Comparison of ENCODE assay signal across 8 cellular contexts in the genomic region with DNA sequence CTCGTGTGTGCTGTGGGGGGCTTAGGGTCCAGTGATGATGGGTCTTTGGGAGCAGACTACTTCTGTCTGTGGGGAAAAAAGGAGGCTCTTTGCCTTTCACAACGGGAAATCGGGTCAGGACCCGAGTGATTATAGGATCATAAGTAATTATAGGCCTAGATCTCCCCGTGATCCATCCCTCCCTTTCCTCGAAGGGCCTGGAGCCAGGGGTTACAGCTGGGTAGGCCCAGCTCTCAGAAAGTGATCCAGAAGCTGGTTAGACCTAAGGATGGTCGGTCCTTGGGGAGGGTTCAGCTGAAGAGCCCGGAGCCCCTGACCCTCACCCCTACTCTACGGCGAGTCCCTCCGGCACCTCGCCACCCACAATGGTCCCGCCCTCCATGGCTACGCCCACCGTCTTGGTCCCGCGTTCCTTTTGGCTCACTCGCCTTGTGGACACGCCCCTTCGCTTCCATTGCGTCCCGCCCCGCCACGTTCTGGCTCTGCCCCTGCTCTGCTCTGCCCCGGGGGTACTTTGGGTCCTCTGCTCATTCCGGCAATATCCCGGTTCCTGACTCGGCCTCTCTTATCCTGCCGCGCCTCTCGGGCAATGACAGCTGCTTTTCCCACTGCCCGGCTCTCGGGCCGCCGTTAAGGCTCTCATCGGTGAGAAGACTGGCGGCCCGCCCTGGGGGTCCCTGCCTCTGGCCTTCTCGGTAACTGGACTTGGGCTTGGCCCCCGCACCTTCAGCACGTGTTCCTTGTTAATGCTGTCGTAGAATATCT. TPM values are rescaled to one million over a fixed set of nuclear protein-coding genes. Genes with fewer than 3 reads are reported as not detected.
DNase-seq lines count a peak whose midpoint lies in the region; ATAC-seq and TF ChIP-seq lines count a peak whose summit lies in the region.

No MANE protein-coding gene starts in this region.

- WGBS in gastroesophageal sphincter (ENCODE audit: low coverage in 1 of 2), 2 donors = 3 to 5% methylated on average over 16 to 21 of the region's 42 CpGs

- H3K4me1 ChIP-seq in A673 (ENCODE audit: insufficient read depth, low read length, poor library complexity, severe bottlenecking) (peaks cover 3% of the 10 kb centered on the region), gastroesophageal sphincter (peaks cover 0 to 22% (median 0%) of the 10 kb centered on the region in 3 donors)

- DNase-seq in A673 (ENCODE audit: low spot score) (peak; percentile 82), RWPE1 (ENCODE audit: low spot score) (peak; percentile 18), nucleus accumbens (lab: John Stamatoyannopoulos, UW) (peak in 50 of 56 donors; percentile 11 to 91 (median 64)), substantia nigra (lab: John Stamatoyannopoulos, UW) (peak in 37 of 49 donors; percentile 14 to 85 (median 39))
- DNase-seq in activated gamma-delta T cell treated with anti-CD3 and anti-CD28 coated beads, Interleukin-2, amount 50 U/mL, for 16 hours (ENCODE audit: low read depth) = peak; percentile 61

- no peaks in the 10 kb centered on the region for H3K27me3 ChIP-seq in A673 (replicated peaks; ENCODE audit: insufficient read depth, low read depth, low read length, poor library complexity)
- no peaks in the 10 kb centered on the region for H3K27me3 ChIP-seq in gastroesophageal sphincter

- H3K4me3 ChIP-seq in A673 (ENCODE audit: low read depth, low read length, poor library complexity, severe bottlenecking) (peak overlapping the region; percentile 53), gastroesophageal sphincter (peak overlapping the region; percentile 35 to 59)

- intact Hi-C loops in A673 (cut with micrococcal nuclease; ENCODE audit: unreplicated experiment) = loop anchor here (10.0 kb wide), 1 partner anchor 176 kb away; no protein-coding TSS in a partner anchor

- H3K36me3 ChIP-seq in A673 (ENCODE audit: insufficient read depth, low read length, poor library complexity, severe bottlenecking) (no peaks in the 10 kb centered on the region), gastroesophageal sphincter (no peaks in the 10 kb centered on the region)

- peak; percentile 61 for ATAC-seq in GM18858 (IDR thresholded peaks at IDR 0.05; ENCODE audit: unreplicated experiment)
- peak; percentile 58 for ATAC-seq in HG03175 (IDR thresholded peaks at IDR 0.05; ENCODE audit: unreplicated experiment)
- ATAC-seq in gastroesophageal sphincter = peak; percentile 94

- CTCF ChIA-PET in A673 (lab: Charles Lee) (interaction anchor here (0.6 to 1.3 kb wide), 4 partner anchors 10 to 57 kb away, joined by 4 to 7 read pairs (median 4); no protein-coding TSS in a partner anchor), RWPE1 (lab: Yijun Ruan, JAX) (interaction anchor here (0.6 to 1.5 kb wide), 2 partner anchors 10 to 44 kb away, joined by 3 to 4 read pairs; no protein-coding TSS in a partner anchor)

- no peak for TF ChIP-seq EP300 in gastroesophageal sphincter (IDR thresholded peaks at IDR 0.05)

- H3K27ac ChIP-seq in A673 (ENCODE audit: low read depth, low read length, poor library complexity, severe bottlenecking) (no peak overlapping the region), RWPE1 (no peak overlapping the region), gastroesophageal sphincter (peak overlapping the region in 3 of 4 donors; percentile 64 to 81 (median 80)), substantia nigra (ENCODE audit: low read depth, low read length, poor library complexity, severe bottlenecking) (no peak overlapping the region)

- no peaks in the 10 kb centered on the region for H3K9me3 ChIP-seq in A673 (ENCODE audit: low read depth, low read length, poor library complexity, severe bottlenecking)
- H3K9me3 ChIP-seq in gastroesophageal sphincter = no peaks in the 10 kb centered on the region

- no peak for TF ChIP-seq CTCF in A673 (conservative IDR thresholded peaks at IDR 0.05; ENCODE audit: low read depth, low read length)
- TF ChIP-seq CTCF in RWPE1 (conservative IDR thresholded peaks at IDR 0.05; ENCODE audit: low read depth) = no peak
- TF ChIP-seq CTCF in gastroesophageal sphincter (IDR thresholded peaks at IDR 0.05) = no peak

- POLR2A ChIA-PET in A673 (lab: Charles Lee; ENCODE audit: low non-redundant PET) = no interaction called here
- POLR2A ChIA-PET in RWPE1 (lab: Yijun Ruan, JAX; ENCODE audit: low non-redundant PET) = no interaction called here

- BruUV-seq in A673 (replicated peaks; lab: Mats Ljungman, UMichigan) = no TSS peak

- no peak for TF ChIP-seq POLR2A in gastroesophageal sphincter (IDR thresholded peaks at IDR 0.05)

RNA-seq across cellular contexts. Expression of a gene that starts 5.0 kb away (rescaled TPM):
- total RNA-seq in A673 (2021) (not detected in 2 replicates), gastroesophageal sphincter (under 1 TPM in 1 of 4 donors, not detected in 3; 0.13 TPM)

RNA-seq across cellular contexts. Expression of a gene that starts 22.4 kb away (rescaled TPM):
- total RNA-seq in A673 (2021) (0.09 and 0.24 TPM in 2 replicates), gastroesophageal sphincter (1 to 10 TPM; 2.6 to 5.5 (median 3.1) TPM)

Comparison
In these comparisons a context has a peak if more than half of its experiments do, and no peak if none do; other contexts are left out.
1. DNase-seq: peak in every context shown above with its lines; median percentile 82 in A673; 64 in nucleus accumbens; 61 in activated gamma-delta T cell treated with anti-CD3 and anti-CD28 coated beads, Interleukin-2, amount 50 U/mL, for 16 hours; 39 in substantia nigra; 18 in RWPE1.
2. H3K27ac ChIP-seq: peak in gastroesophageal sphincter (3 of 4); none in A673 (single experiment), RWPE1 (single experiment) and substantia nigra (single experiment).
3. Peak in every context shown above with its lines, with median percentiles within 50 percentile points of each other: ATAC-seq.